Comparison of ENCODE assay signal across 12 cellular contexts in the genomic region with DNA sequence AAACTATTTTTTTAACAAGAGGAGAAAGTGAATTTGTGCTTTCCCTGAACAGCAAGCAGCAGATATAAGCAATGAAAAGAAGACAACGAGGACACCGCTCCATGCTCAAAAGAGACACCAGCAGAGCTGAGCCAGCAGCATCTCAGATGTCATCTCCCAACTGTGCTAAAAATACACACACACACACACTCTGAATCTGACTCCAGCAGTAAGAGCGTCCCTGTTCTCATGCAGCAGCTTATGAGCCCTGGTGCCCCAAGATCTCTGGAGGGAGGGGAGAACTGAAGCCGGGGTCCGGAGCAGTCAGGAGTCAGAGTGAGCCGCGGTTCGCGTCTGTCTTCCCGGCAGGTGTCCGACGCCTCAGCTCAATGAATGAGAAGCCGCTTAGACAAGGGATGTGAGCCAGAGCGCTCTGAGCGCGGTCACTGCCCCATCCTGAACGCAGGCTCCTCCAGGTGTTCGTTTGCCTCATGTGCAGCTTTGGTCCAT. TPM values are rescaled to one million over a fixed set of nuclear protein-coding genes. Genes with fewer than 3 reads are reported as not detected.
DNase-seq lines count a peak whose midpoint lies in the region; ATAC-seq and TF ChIP-seq lines count a peak whose summit lies in the region.
"Had no signal": no experiment of that assay in that cellular context is flagged by ENCODE, and none has a peak within 500 bp of the region (broad histone marks: within the 10 kb centered on the region; RNA-seq: fewer than 3 reads in every experiment).

No MANE protein-coding gene starts in this region.

- no peak overlapping the region for H3K9ac ChIP-seq in MM.1S (ENCODE audit: low read length)
- H3K9ac ChIP-seq in stomach smooth muscle (ENCODE audit: low read length in 2 of 2): no peak overlapping the region

- H3K36me3 ChIP-seq in MM.1S (replicated peaks; ENCODE audit: insufficient read depth, low read length): no peaks in the 10 kb centered on the region
- H3K36me3 ChIP-seq in RWPE2 (ENCODE audit: low read depth): no peaks in the 10 kb centered on the region
- peaks cover 0 to 3% of the 10 kb centered on the region in 2 donors for H3K36me3 ChIP-seq in stomach smooth muscle (ENCODE audit: control insufficient read depth in 2 of 2, insufficient read depth in 2 of 2, low read length in 2 of 2)

- TF ChIP-seq CTCF in MM.1S (IDR thresholded peaks at IDR 0.05; ENCODE audit: low read length) (no peak), RWPE2 (IDR thresholded peaks at IDR 0.05; ENCODE audit: poor library complexity, severe bottlenecking) (no peak)

- no peak overlapping the region for H3K27ac ChIP-seq in MM.1S (ENCODE audit: low read length)
- no peak overlapping the region for H3K27ac ChIP-seq in RWPE2 (ENCODE audit: poor library complexity, severe bottlenecking)
- H3K27ac ChIP-seq in stomach smooth muscle (ENCODE audit: low read length): peak overlapping the region; percentile 53
- H3K27ac ChIP-seq: SK-N-MC had no signal

- H4K20me1 ChIP-seq in MM.1S (ENCODE audit: insufficient read depth, low read length): no peaks in the 10 kb centered on the region

- no peaks in the 10 kb centered on the region for H3K9me3 ChIP-seq in MM.1S (replicated peaks; ENCODE audit: insufficient read depth, low read length)
- H3K9me3 ChIP-seq in RWPE2 (ENCODE audit: severe bottlenecking): no peaks in the 10 kb centered on the region
- H3K9me3 ChIP-seq in stomach smooth muscle (ENCODE audit: control insufficient read depth in 2 of 2, low read length in 2 of 2): no peaks in the 10 kb centered on the region

- H3F3A ChIP-seq in MM.1S (ENCODE audit: insufficient read depth, low read length): no peaks in the 10 kb centered on the region

- peak; percentile 21 for DNase-seq in MM.1S
- DNase-seq in RWPE2 (ENCODE audit: low spot score): no peak
- peak; percentile 50 for DNase-seq in left cardiac atrium
- DNase-seq in medulla oblongata (ENCODE audit: extremely low spot score): no peak
- DNase-seq in NCI-H1694 (lab: John Stamatoyannopoulos, UW): no peak
- DNase-seq: activated CD8-positive, alpha-beta T cell treated with anti-CD3 and anti-CD28 coated beads, Interleukin-2, amount 10 ng/mL, durations not matched to agents 7 days and 5 days; DND-41; GOT3; NCI-H1092 had no signal

- H3K4me3 ChIP-seq in MM.1S (ENCODE audit: low read length) (no peak overlapping the region), RWPE2 (ENCODE audit: severe bottlenecking) (no peak overlapping the region), stomach smooth muscle (ENCODE audit: low read length in 2 of 2) (peak overlapping the region; percentile 15 to 31)
- H3K4me3 ChIP-seq: SK-N-MC had no signal

- ATAC-seq in RWPE2 (ENCODE audit: low read depth) (peak; percentile 50; the same call in 1 of the 3 replicates), left cardiac atrium (peak; percentile 33 to 39), HG02678 (IDR thresholded peaks at IDR 0.05; ENCODE audit: unreplicated experiment) (no peak)
- ATAC-seq: activated CD8-positive, alpha-beta T cell treated with anti-CD3 and anti-CD28 coated beads, Interleukin-2, amount 10 ng/mL, durations not matched to agents 7 days and 5 days had no signal

- no peaks in the 10 kb centered on the region for H3K9me2 ChIP-seq in MM.1S (replicated peaks; ENCODE audit: insufficient read depth, low read length)

- no peaks in the 10 kb centered on the region for H3K27me3 ChIP-seq in MM.1S (replicated peaks; ENCODE audit: insufficient read depth, low read length)
- no peaks in the 10 kb centered on the region for H3K27me3 ChIP-seq in RWPE2 (ENCODE audit: insufficient read depth, poor library complexity, severe bottlenecking)
- no peaks in the 10 kb centered on the region for H3K27me3 ChIP-seq in stomach smooth muscle (ENCODE audit: control insufficient read depth in 1 of 2, insufficient read depth in 2 of 2, low read length in 2 of 2)

- no peaks in the 10 kb centered on the region for H3K4me1 ChIP-seq in MM.1S (ENCODE audit: low read length)
- peaks cover 22% of the 10 kb centered on the region for H3K4me1 ChIP-seq in RWPE2 (ENCODE audit: insufficient read depth, poor library complexity, severe bottlenecking)
- peaks cover 65% of the 10 kb centered on the region for H3K4me1 ChIP-seq in stomach smooth muscle (ENCODE audit: control insufficient read depth, insufficient read depth, low read length)

- no peak overlapping the region for H2AFZ ChIP-seq in MM.1S (ENCODE audit: low read length)

- no peaks in the 10 kb centered on the region for H3K79me2 ChIP-seq in MM.1S (ENCODE audit: low read length)

- no peak overlapping the region for H3K4me2 ChIP-seq in MM.1S (ENCODE audit: low read depth, low read length)

- intact Hi-C loops in left cardiac atrium (cut with DNase I): loop anchor here in 1 of 2 donors (10.0 kb wide), 1 partner anchor 51 kb away; no protein-coding TSS in a partner anchor

RNA-seq across cellular contexts. Expression of a gene that starts 49.2 kb away (rescaled TPM):
- total RNA-seq in left cardiac atrium: 100 to 1,000 TPM; 203 to 250 TPM

Comparison
In these comparisons a context has a peak if more than half of its experiments do, and no peak if none do; other contexts are left out.
1. DNase-seq: peak in MM.1S (single experiment) and left cardiac atrium (single experiment); none in RWPE2 (single experiment), medulla oblongata (single experiment) and NCI-H1694 (single experiment).
2. H3K4me3 ChIP-seq: peak in stomach smooth muscle (2 of 2); none in MM.1S (single experiment) and RWPE2 (single experiment).